In genomic region chr12:81128930-81129554, GRCh38 we compare ENCODE assay signal across 8 cellular contexts. TPM values are rescaled to one million over a fixed set of nuclear protein-coding genes. Genes with fewer than 3 reads are reported as not detected.
A peak's percentile ranks its signal among the peaks of the same experiment; 100 is the strongest.
DNase-seq lines count a peak whose midpoint lies in the region; ATAC-seq and TF ChIP-seq lines count a peak whose summit lies in the region.

No MANE protein-coding gene starts in this region.

- TF ChIP-seq CTCF in CD8-positive, alpha-beta T cell (IDR thresholded peaks at IDR 0.05), result peak; percentile 15
- TF ChIP-seq CTCF in thyroid gland (IDR thresholded peaks at IDR 0.05), result peak; percentile 42 to 80 (median 73)

- no peak overlapping the region for H3K27ac ChIP-seq in CD8-positive, alpha-beta T cell (ENCODE audit: low read depth, low read length)
- no peak overlapping the region for H3K27ac ChIP-seq in thyroid gland

- CTCF ChIA-PET in CD8-positive, alpha-beta T cell (lab: Charles Lee), result no interaction called here

- DNase-seq in CD8-positive, alpha-beta T cell, result no peak
- DNase-seq in NCI-H2107 (lab: John Stamatoyannopoulos, UW) (peak; percentile 53), amniotic stem cell (lab: John Stamatoyannopoulos, UW) (peak; percentile 16), iPS DF 19.7 (ENCODE audit: low read depth, low spot score) (peak; percentile 20), thyroid gland (peak; percentile 38 to 42)
- no peak for DNase-seq in naive thymus-derived CD8-positive, alpha-beta T cell

- H3K27ac Mint-ChIP-seq in CD8-positive, alpha-beta T cell, result no peak overlapping the region
- H3K27ac Mint-ChIP-seq in naive thymus-derived CD8-positive, alpha-beta T cell, result no peak overlapping the region

- no peaks in the 10 kb centered on the region for H3K27me3 ChIP-seq in CD8-positive, alpha-beta T cell (ENCODE audit: insufficient read depth, low read length)
- no peaks in the 10 kb centered on the region for H3K27me3 ChIP-seq in thyroid gland

- TF ChIP-seq POLR2A in thyroid gland (IDR thresholded peaks at IDR 0.05), result no peak

- 13 to 17% methylated on average over 2 of the region's 2 CpGs for WGBS in thyroid gland, 2 donors

- H3K36me3 ChIP-seq in CD8-positive, alpha-beta T cell (ENCODE audit: insufficient read depth, low read length), result no peaks in the 10 kb centered on the region
- H3K36me3 ChIP-seq in thyroid gland, result no peaks in the 10 kb centered on the region

- H3K9me3 Mint-ChIP-seq in CD8-positive, alpha-beta T cell, result peaks cover 11% of the 10 kb centered on the region
- H3K9me3 Mint-ChIP-seq in naive thymus-derived CD8-positive, alpha-beta T cell, result peaks cover 0 to 38% (median 7%) of the 10 kb centered on the region in 9 donors

- intact Hi-C loops in CD8-positive, alpha-beta T cell (cut with DNase I, micrococcal nuclease), result no loop called here
- intact Hi-C loops in thyroid gland (cut with DNase I), result no loop called here

- H3K4me1 ChIP-seq in CD8-positive, alpha-beta T cell (ENCODE audit: insufficient read depth, low read length), result no peaks in the 10 kb centered on the region
- no peaks in the 10 kb centered on the region for H3K4me1 ChIP-seq in thyroid gland

- no peak overlapping the region for H3K4me3 ChIP-seq in CD8-positive, alpha-beta T cell (ENCODE audit: low read depth, low read length)
- no peak overlapping the region for H3K4me3 ChIP-seq in thyroid gland (replicated peaks in 1 of 3)

- no peaks in the 10 kb centered on the region for H3K9me3 ChIP-seq in CD8-positive, alpha-beta T cell (ENCODE audit: low read length)
- no peaks in the 10 kb centered on the region for H3K9me3 ChIP-seq in thyroid gland

- POLR2A ChIA-PET in CD8-positive, alpha-beta T cell (lab: Charles Lee), result no interaction called here
- POLR2A ChIA-PET in naive thymus-derived CD8-positive, alpha-beta T cell (lab: Charles Lee), result no interaction called here

- no peaks in the 10 kb centered on the region for H3K36me3 Mint-ChIP-seq in CD8-positive, alpha-beta T cell
- H3K36me3 Mint-ChIP-seq in naive thymus-derived CD8-positive, alpha-beta T cell, result peaks cover 0 to 9% (median 0%) of the 10 kb centered on the region in 3 donors

- no peak overlapping the region for H3K4me3 Mint-ChIP-seq in CD8-positive, alpha-beta T cell
- no peak overlapping the region for H3K4me3 Mint-ChIP-seq in naive thymus-derived CD8-positive, alpha-beta T cell

- no peaks in the 10 kb centered on the region for H3K4me1 Mint-ChIP-seq in CD8-positive, alpha-beta T cell (ENCODE audit: low read depth)
- H3K4me1 Mint-ChIP-seq in naive thymus-derived CD8-positive, alpha-beta T cell, result no peaks in the 10 kb centered on the region

- ATAC-seq in CD8-positive, alpha-beta T cell, result no peak
- ATAC-seq in GM19328 (IDR thresholded peaks at IDR 0.05; ENCODE audit: unreplicated experiment) (peak; percentile 97), HG03135 (IDR thresholded peaks at IDR 0.05; ENCODE audit: unreplicated experiment) (peak; percentile 94)
- ATAC-seq in naive thymus-derived CD8-positive, alpha-beta T cell, result no peak

- H3K27me3 Mint-ChIP-seq in CD8-positive, alpha-beta T cell (ENCODE audit: low read depth), result no peaks in the 10 kb centered on the region
- no peaks in the 10 kb centered on the region for H3K27me3 Mint-ChIP-seq in naive thymus-derived CD8-positive, alpha-beta T cell

RNA-seq across cellular contexts. Expression of gene ACSS3, which starts 51.2 kb away (rescaled TPM):
- total RNA-seq in CD8-positive, alpha-beta T cell, result not detected
- 10 to 100 TPM; 32.5 to 63.8 (median 41.0) TPM for total RNA-seq in thyroid gland
- not detected for total RNA-seq in naive thymus-derived CD8-positive, alpha-beta T cell
- not detected for polyA plus RNA-seq in naive thymus-derived CD8-positive, alpha-beta T cell

Comparison
In these comparisons a context has a peak if more than half of its experiments do, and no peak if none do; other contexts are left out.
1. ATAC-seq: peak in GM19328 (single experiment) and HG03135 (single experiment); none in CD8-positive, alpha-beta T cell (single experiment) and naive thymus-derived CD8-positive, alpha-beta T cell (0 of 2).
2. DNase-seq: peak in NCI-H2107 (single experiment), amniotic stem cell (single experiment), iPS DF 19.7 (single experiment) and thyroid gland (2 of 2); none in CD8-positive, alpha-beta T cell (0 of 7) and naive thymus-derived CD8-positive, alpha-beta T cell (0 of 10).
3. RNA of gene ACSS3, which starts 51.2 kb away (total RNA-seq): 32.5 to 63.8 TPM in thyroid gland; not detected in CD8-positive, alpha-beta T cell and not detected in naive thymus-derived CD8-positive, alpha-beta T cell; every median in the first group is over 10 times any median in the second.